ENCODE assay signal across 8 cellular contexts in genomic region chr3:170563712-170564423, GRCh38. TPM values are rescaled to one million over a fixed set of nuclear protein-coding genes. Genes with fewer than 3 reads are reported as not detected.
A peak's percentile ranks its signal among the peaks of the same experiment; 100 is the strongest.
DNase-seq lines count a peak whose midpoint lies in the region; ATAC-seq, FAIRE-seq and TF ChIP-seq lines count a peak whose summit lies in the region.

No MANE protein-coding gene starts in this region.

- H3K4me1 Mint-ChIP-seq in activated T-cell treated with anti-CD3 and anti-CD28 coated beads, Interleukin-2, amount 50 U/mL, for 72 hours (ENCODE audit: low read depth), result peaks cover 21% of the 10 kb centered on the region

- H3K27ac ChIP-seq in suprapubic skin (no peak overlapping the region), small intestine (ENCODE audit: low read depth in 1 of 2, low read length in 1 of 2) (no peak overlapping the region)

- no peak for TF ChIP-seq POLR2A in suprapubic skin (IDR thresholded peaks at IDR 0.05)

- H3K27ac Mint-ChIP-seq in activated T-cell treated with anti-CD3 and anti-CD28 coated beads, Interleukin-2, amount 50 U/mL, for 72 hours, result no peak overlapping the region

- peaks cover 30% of the 10 kb centered on the region for H3K27me3 Mint-ChIP-seq in activated T-cell treated with anti-CD3 and anti-CD28 coated beads, Interleukin-2, amount 50 U/mL, for 72 hours (ENCODE audit: low read depth)

- H3K4me3 ChIP-seq in fibroblast of pulmonary artery (replicated peaks; ENCODE audit: low read depth, low read length), result peak overlapping the region; percentile 2
- no peak overlapping the region for H3K4me3 ChIP-seq in suprapubic skin
- H3K4me3 ChIP-seq in small intestine (ENCODE audit: low read depth in 1 of 2, low read length in 2 of 2), result no peak overlapping the region

- H3K4me1 ChIP-seq in suprapubic skin (no peaks in the 10 kb centered on the region), small intestine (ENCODE audit: control insufficient read depth in 2 of 2, insufficient read depth in 1 of 2, low read depth in 1 of 2, low read length in 1 of 2) (no peaks in the 10 kb centered on the region)

- DNase-seq in activated T-cell treated with anti-CD3 and anti-CD28 coated beads, Interleukin-2, amount 50 U/mL, for 72 hours, result peak in 1 of 2 donors; percentile 14
- no peak for DNase-seq in activated T-cell treated with anti-CD3 and anti-CD28 coated beads, Interleukin-2, amount 50 U/mL, for 1 hour
- DNase-seq in NCI-H510A (lab: John Stamatoyannopoulos, UW) (peak; percentile 46), fibroblast of pulmonary artery (ENCODE audit: low read depth) (peak; percentile 66), suprapubic skin (ENCODE audit: low spot score in 2 of 2) (no peak), NCI-H2171 (lab: John Stamatoyannopoulos, UW) (no peak), small intestine (no peak)

- no peak for TF ChIP-seq EP300 in suprapubic skin (IDR thresholded peaks at IDR 0.05)

- H3K27me3 ChIP-seq in suprapubic skin, result no peaks in the 10 kb centered on the region
- H3K27me3 ChIP-seq in small intestine (ENCODE audit: control insufficient read depth in 2 of 2, insufficient read depth in 2 of 2, low read length in 2 of 2), result no peaks in the 10 kb centered on the region

- H3K36me3 Mint-ChIP-seq in activated T-cell treated with anti-CD3 and anti-CD28 coated beads, Interleukin-2, amount 50 U/mL, for 72 hours (ENCODE audit: insufficient read depth in 2 of 2), result peaks cover 0 to 2% of the 10 kb centered on the region in 2 donors

- TF ChIP-seq CTCF in fibroblast of pulmonary artery (IDR thresholded peaks at IDR 0.05; ENCODE audit: low read length, missing control alignments) (no peak), suprapubic skin (IDR thresholded peaks at IDR 0.05) (no peak)

- FAIRE-seq in small intestine (lab: Jason Lieb, UNC), result no peak

- no peak overlapping the region for H3K4me3 Mint-ChIP-seq in activated T-cell treated with anti-CD3 and anti-CD28 coated beads, Interleukin-2, amount 50 U/mL, for 72 hours

- ATAC-seq in activated T-cell treated with anti-CD3 and anti-CD28 coated beads, Interleukin-2, amount 50 U/mL, for 72 hours (replicated peaks in 1 of 2), result peak; percentile 70 to 89
- peak; percentile 87 for ATAC-seq in HG02571 (IDR thresholded peaks at IDR 0.05; ENCODE audit: unreplicated experiment)

- peaks cover 0 to 1% of the 10 kb centered on the region in 2 donors for H3K9me3 Mint-ChIP-seq in activated T-cell treated with anti-CD3 and anti-CD28 coated beads, Interleukin-2, amount 50 U/mL, for 72 hours

- H3K9me3 ChIP-seq in suprapubic skin (no peaks in the 10 kb centered on the region), small intestine (ENCODE audit: control insufficient read depth, low read depth) (no peaks in the 10 kb centered on the region)

- H3K36me3 ChIP-seq in suprapubic skin (no peaks in the 10 kb centered on the region), small intestine (ENCODE audit: control insufficient read depth in 2 of 2, insufficient read depth in 2 of 2, low read length in 2 of 2) (no peaks in the 10 kb centered on the region)

- 59% methylated on average over 7 of the region's 7 CpGs for WGBS in suprapubic skin
- WGBS in small intestine, 3 donors, result 55 to 78% (median 66%) methylated on average over 7 of the region's 7 CpGs

RNA-seq across cellular contexts. Expression of gene SLC7A14, which starts 22.0 kb away (rescaled TPM):
- total RNA-seq in activated T-cell treated with anti-CD3 and anti-CD28 coated beads, Interleukin-2, amount 50 U/mL, for 72 hours, result not detected
- total RNA-seq in suprapubic skin, result not detected
- polyA plus RNA-seq in small intestine, result 1 to 10 TPM in 1 of 3 donors, not detected in 2; 1.6 TPM

Comparison
In these comparisons a context has a peak if more than half of its experiments do, and no peak if none do; other contexts are left out.
1. DNase-seq: peak in NCI-H510A (single experiment) and fibroblast of pulmonary artery (single experiment); none in activated T-cell treated with anti-CD3 and anti-CD28 coated beads, Interleukin-2, amount 50 U/mL, for 1 hour (single experiment), suprapubic skin (0 of 2), NCI-H2171 (single experiment) and small intestine (single experiment).